1 cellular context compared by ENCODE assay signal in genomic region chr19:38336638-38337359, GRCh38.
A peak's percentile ranks its signal among the peaks of the same experiment; 100 is the strongest.
TF ChIP-seq lines count a peak whose summit lies in the region.

No MANE protein-coding gene starts in this region.

TF ChIP-seq in K562, 482 proteins besides CTCF, POLR2A, EP300 and RAD21 (continues in another document):
- TF ChIP-seq ZC3H4 (CRISPR knock-in tag; IDR thresholded peaks at IDR 0.05; ENCODE audit: borderline replicate concordance) (no peak), MCM7 (IDR thresholded peaks at IDR 0.05) (no peak), NCOA6 (IDR thresholded peaks at IDR 0.05) (no peak), CBX2 (IDR thresholded peaks at IDR 0.05; ENCODE audit: insufficient read depth, low read length, poor library complexity, severe bottlenecking) (no peak), ETS1 (conservative IDR thresholded peaks at IDR 0.05; ENCODE audit: control insufficient read depth, low read depth, low read length) (no peak; the same call in 1 of the 2 replicates), NCOA2 (IDR thresholded peaks at IDR 0.05; ENCODE audit: partially characterized antibody in 2 of 2) (no peak), DMBX1 (CRISPR knock-in tag; IDR thresholded peaks at IDR 0.05; ENCODE audit: borderline replicate concordance) (no peak), NR0B1 (IDR thresholded peaks at IDR 0.05; ENCODE audit: partially characterized antibody) (no peak), TAL1 (IDR thresholded peaks at IDR 0.05) (no peak), RBM22 (IDR thresholded peaks at IDR 0.05; ENCODE audit: low read depth, low read length, poor library complexity, severe bottlenecking) (no peak), HEY1 (CRISPR knock-in tag; IDR thresholded peaks at IDR 0.05; ENCODE audit: borderline replicate concordance) (no peak), NR2F6 (CRISPR knock-in tag; IDR thresholded peaks at IDR 0.05) (no peak), CCAR2 (IDR thresholded peaks at IDR 0.05; ENCODE audit: low read depth, low read length) (no peak), E2F8 (IDR thresholded peaks at IDR 0.05; ENCODE audit: low read depth, partially characterized antibody) (peak; percentile 19), THRA (IDR thresholded peaks at IDR 0.05) (no peak), XRCC4 (IDR thresholded peaks at IDR 0.05; ENCODE audit: extremely low read depth, insufficient read depth, insufficient read length) (no peak), ZNF384 (IDR thresholded peaks at IDR 0.05; ENCODE audit: low read depth, low read length) (no peak), ETS2 (tag; IDR thresholded peaks at IDR 0.05; ENCODE audit: borderline replicate concordance, poor library complexity, severe bottlenecking) (no peak), MEF2A (IDR thresholded peaks at IDR 0.05; ENCODE audit: control insufficient read depth, low read depth, low read length) (no peak), ZNF407 (IDR thresholded peaks at IDR 0.05; ENCODE audit: low read depth) (0 out of 2 replicates have a peak, but pooled peaks have one; percentile 50), ZBTB43 (CRISPR knock-in tag; IDR thresholded peaks at IDR 0.05) (no peak), HDGF (IDR thresholded peaks at IDR 0.05) (peak; percentile 92; the same call in 1 of the 2 replicates), FOXA1 (IDR thresholded peaks at IDR 0.05; ENCODE audit: borderline replicate concordance) (no peak), TBP (optimal IDR thresholded peaks at IDR 0.05; ENCODE audit: low read depth, low read length) (no peak), KLF16 (IDR thresholded peaks at IDR 0.05) (no peak; the same call in 1 of the 2 replicates), ZBTB40 (IDR thresholded peaks at IDR 0.05) (0 out of 2 replicates have a peak, but pooled peaks have one; percentile 21), ZBTB40 (CRISPR knock-in tag; IDR thresholded peaks at IDR 0.05) (no peak), HNRNPUL1 (IDR thresholded peaks at IDR 0.05; ENCODE audit: low read length) (no peak), COPS2 (conservative IDR thresholded peaks at IDR 0.05) (no peak), ZEB2 (IDR thresholded peaks at IDR 0.05) (peak; percentile 87), TOE1 (IDR thresholded peaks at IDR 0.05; ENCODE audit: borderline replicate concordance) (peak; percentile 69; the same call in 1 of the 2 replicates), TOE1 (CRISPR knock-in tag; IDR thresholded peaks at IDR 0.05; ENCODE audit: borderline replicate concordance, low read depth) (no peak)
